ENCODE assay signal across 28 cellular contexts in the genomic region with DNA sequence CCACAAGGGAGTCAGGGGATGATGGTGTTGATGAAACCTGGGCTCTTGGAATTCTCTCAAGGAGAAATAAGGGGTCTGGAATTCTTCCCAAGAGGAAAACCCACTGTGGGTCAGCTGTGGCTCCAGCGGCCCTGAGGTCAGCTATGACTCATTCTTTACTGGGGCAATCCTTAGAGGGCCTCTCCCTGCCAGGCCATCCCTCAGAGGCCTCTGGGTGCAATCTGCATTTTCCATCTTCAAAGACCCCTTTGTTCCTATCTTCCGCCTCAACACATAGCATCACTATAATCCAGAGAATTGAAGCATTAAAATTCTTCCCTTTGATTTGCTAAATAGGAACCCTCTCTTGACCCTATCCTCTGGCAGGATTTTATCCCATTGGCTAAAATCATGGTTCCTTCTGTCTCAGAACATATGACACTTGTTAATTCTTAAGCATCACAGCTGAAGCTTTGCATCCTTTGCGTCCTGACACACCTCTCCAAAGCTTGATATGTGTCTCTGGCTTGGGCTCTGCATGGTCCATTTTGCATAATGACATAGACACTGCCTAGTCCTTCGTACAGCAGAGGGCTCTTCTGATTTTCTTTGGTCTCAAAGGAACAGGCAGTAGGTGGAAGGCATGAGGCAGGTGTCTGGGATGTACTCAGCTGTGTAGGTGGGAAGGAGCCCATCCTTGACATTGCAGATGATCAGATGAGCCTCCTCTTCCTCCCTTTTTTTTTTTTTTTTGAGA. TPM values are rescaled to one million over a fixed set of nuclear protein-coding genes. Genes with fewer than 3 reads are reported as not detected.
DNase-seq lines count a peak whose midpoint lies in the region; ATAC-seq and TF ChIP-seq lines count a peak whose summit lies in the region.
"Had no signal": no experiment of that assay in that cellular context is flagged by ENCODE, and none has a peak within 500 bp of the region (broad histone marks: within the 10 kb centered on the region; RNA-seq: fewer than 3 reads in every experiment).

No MANE protein-coding gene starts in this region.

- H3K4me3 Mint-ChIP-seq in GM23338: no peak overlapping the region
- H3K4me3 Mint-ChIP-seq: activated naive CD4-positive, alpha-beta T cell treated with anti-CD3 and anti-CD28 coated beads, Interleukin-2, amount 50 U/mL, for 24 hours; activated T-cell treated with anti-CD3 and anti-CD28 coated beads, Interleukin-2, amount 50 U/mL, for 72 hours; CD8-positive, alpha-beta memory T cell; stimulated activated naive CD8-positive, alpha-beta T cell treated with anti-CD3 and anti-CD28 coated beads, Interleukin-15, amount 100 ng/mL, for 72 hours had no signal

- no peak overlapping the region for H3K4me2 ChIP-seq in GM23338

- H4K20me1 ChIP-seq in GM23338 (replicated peaks; ENCODE audit: insufficient read depth): no peaks in the 10 kb centered on the region

- H3F3A ChIP-seq in GM23338 (replicated peaks; ENCODE audit: low read depth): no peaks in the 10 kb centered on the region

- H3K9me3 Mint-ChIP-seq in GM23338: no peaks in the 10 kb centered on the region
- H3K9me3 Mint-ChIP-seq: activated naive CD4-positive, alpha-beta T cell treated with anti-CD3 and anti-CD28 coated beads, Interleukin-2, amount 50 U/mL, for 24 hours; activated T-cell treated with anti-CD3 and anti-CD28 coated beads, Interleukin-2, amount 50 U/mL, for 72 hours; CD8-positive, alpha-beta memory T cell; stimulated activated naive CD8-positive, alpha-beta T cell treated with anti-CD3 and anti-CD28 coated beads, Interleukin-15, amount 100 ng/mL, for 72 hours had no signal

- H3K27ac ChIP-seq in GM23338 (ENCODE audit: low read depth): no peak overlapping the region
- H3K27ac ChIP-seq in SJCRH30: no peak overlapping the region
- H3K27ac ChIP-seq in left ventricle myocardium inferior (replicated peaks): no peak overlapping the region
- H3K27ac ChIP-seq: ascending aorta, psoas muscle, spleen, tibial nerve had no signal

- no peaks in the 10 kb centered on the region for H3K27me3 Mint-ChIP-seq in GM23338 (ENCODE audit: insufficient read depth, low read depth, poor library complexity)
- H3K27me3 Mint-ChIP-seq: stimulated activated naive CD8-positive, alpha-beta T cell treated with anti-CD3 and anti-CD28 coated beads, Interleukin-15, amount 100 ng/mL, for 72 hours had no signal

- no peaks in the 10 kb centered on the region for H3K9me2 ChIP-seq in GM23338 (ENCODE audit: insufficient read depth)

- no peak overlapping the region for H3K4me3 ChIP-seq in GM23338
- H3K4me3 ChIP-seq in SJCRH30: no peak overlapping the region
- H3K4me3 ChIP-seq in retinal pigment epithelial cell (ENCODE audit: low read length): no peak overlapping the region
- no peak overlapping the region for H3K4me3 ChIP-seq in left ventricle myocardium inferior
- H3K4me3 ChIP-seq: ascending aorta, psoas muscle, spleen, tibial nerve had no signal

- no peak overlapping the region for H2AFZ ChIP-seq in GM23338

- no peaks in the 10 kb centered on the region for H3K27me3 ChIP-seq in GM23338 (ENCODE audit: insufficient read depth)
- H3K27me3 ChIP-seq in SJCRH30: no peaks in the 10 kb centered on the region
- H3K27me3 ChIP-seq in left ventricle myocardium inferior (ENCODE audit: low read depth): peaks cover 88% of the 10 kb centered on the region
- H3K27me3 ChIP-seq: ascending aorta, tibial nerve had no signal

- no peak overlapping the region for H3K27ac Mint-ChIP-seq in GM23338
- H3K27ac Mint-ChIP-seq: activated naive CD4-positive, alpha-beta T cell treated with anti-CD3 and anti-CD28 coated beads, Interleukin-2, amount 50 U/mL, for 24 hours; activated T-cell treated with anti-CD3 and anti-CD28 coated beads, Interleukin-2, amount 50 U/mL, for 72 hours; CD8-positive, alpha-beta memory T cell; stimulated activated naive CD8-positive, alpha-beta T cell treated with anti-CD3 and anti-CD28 coated beads, Interleukin-15, amount 100 ng/mL, for 72 hours had no signal

- no peaks in the 10 kb centered on the region for H3K79me2 ChIP-seq in GM23338 (replicated peaks; ENCODE audit: insufficient read depth)

- H3K36me3 Mint-ChIP-seq in GM23338 (ENCODE audit: low read depth): no peaks in the 10 kb centered on the region
- H3K36me3 Mint-ChIP-seq: activated naive CD4-positive, alpha-beta T cell treated with anti-CD3 and anti-CD28 coated beads, Interleukin-2, amount 50 U/mL, for 24 hours; CD8-positive, alpha-beta memory T cell had no signal

- H3K9me3 ChIP-seq in SJCRH30 (replicated peaks) (no peaks in the 10 kb centered on the region), left ventricle myocardium inferior (replicated peaks) (no peaks in the 10 kb centered on the region)
- H3K9me3 ChIP-seq: ascending aorta, psoas muscle, spleen, tibial nerve had no signal

- peaks cover 7% of the 10 kb centered on the region; the same call in 2 of the 3 replicates for H3K4me1 Mint-ChIP-seq in GM23338
- H3K4me1 Mint-ChIP-seq: activated naive CD4-positive, alpha-beta T cell treated with anti-CD3 and anti-CD28 coated beads, Interleukin-2, amount 50 U/mL, for 24 hours; CD8-positive, alpha-beta memory T cell; stimulated activated naive CD8-positive, alpha-beta T cell treated with anti-CD3 and anti-CD28 coated beads, Interleukin-15, amount 100 ng/mL, for 72 hours had no signal

- H3K4me1 ChIP-seq in GM23338 (ENCODE audit: insufficient read depth) (peaks cover 5% of the 10 kb centered on the region; the same call in 1 of the 2 replicates), SJCRH30 (no peaks in the 10 kb centered on the region), left ventricle myocardium inferior (no peaks in the 10 kb centered on the region)
- H3K4me1 ChIP-seq: ascending aorta, psoas muscle, tibial nerve had no signal

- H3K36me3 ChIP-seq in GM23338 (ENCODE audit: insufficient read depth) (no peaks in the 10 kb centered on the region), SJCRH30 (no peaks in the 10 kb centered on the region), left ventricle myocardium inferior (no peaks in the 10 kb centered on the region)
- H3K36me3 ChIP-seq: ascending aorta, spleen, tibial nerve had no signal

- TF ChIP-seq CTCF in GM23338 (conservative IDR thresholded peaks at IDR 0.05; ENCODE audit: low read depth in 2 of 2): no peak
- no peak for TF ChIP-seq CTCF in retinal pigment epithelial cell (conservative IDR thresholded peaks at IDR 0.05; ENCODE audit: low read depth, low read length)
- no peak for TF ChIP-seq CTCF in left ventricle myocardium inferior (IDR thresholded peaks at IDR 0.05; ENCODE audit: borderline replicate concordance)

- ATAC-seq in GM23338: peak; percentile 46; the same call in 2 of the 3 replicates
- ATAC-seq in GM18505 (IDR thresholded peaks at IDR 0.05; ENCODE audit: unreplicated experiment): no peak
- no peak for ATAC-seq in HG03565 (IDR thresholded peaks at IDR 0.05; ENCODE audit: unreplicated experiment)
- ATAC-seq: activated T-cell treated with anti-CD3 and anti-CD28 coated beads, Interleukin-2, amount 50 U/mL, for 72 hours; esophagus mucosa; left ventricle myocardium superior; psoas muscle; stimulated activated naive CD8-positive, alpha-beta T cell treated with anti-CD3 and anti-CD28 coated beads, Interleukin-15, amount 100 ng/mL, for 72 hours had no signal

- DNase-seq in GM23338 (ENCODE audit: low spot score) (no peak), SJCRH30 (peak; percentile 19 to 39), foreskin melanocyte (peak; percentile 91), retinal pigment epithelial cell (ENCODE audit: low read depth) (peak; percentile 18), left ventricle myocardium inferior (no peak)
- DNase-seq: activated T-cell treated with anti-CD3 and anti-CD28 coated beads, Interleukin-2, amount 50 U/mL, for 72 hours; AML-193; CD8-positive, alpha-beta memory T cell; effector CD8-positive, alpha-beta T cell; left ventricle myocardium superior; NCI-H1092 treated with DMSO at 0.1 percent for 48 hours; NCI-H2029; NCI-H446 treated with DMSO at 0.1 percent for 48 hours; psoas muscle; spleen; stimulated activated CD4-positive, alpha-beta T cell treated with anti-CD3 and anti-CD28 coated beads, Interleukin-4, amount 100 ng/mL, for 24 hours; stimulated activated naive CD8-positive, alpha-beta T cell treated with anti-CD3 and anti-CD28 coated beads, Interleukin-15, amount 100 ng/mL, for 72 hours had no signal

- no peak for TF ChIP-seq POLR2A in GM18505 (IDR thresholded peaks at IDR 0.05; ENCODE audit: borderline replicate concordance, extremely low read depth, insufficient read depth, insufficient read length)

- intact Hi-C loops in left ventricle myocardium inferior (cut with micrococcal nuclease): no loop called here

TF ChIP-seq in GM23338, 12 proteins besides CTCF, POLR2A, EP300 and RAD21 (continues in another document):
- TF ChIP-seq CREB1 (CRISPR knock-in tag; IDR thresholded peaks at IDR 0.05; ENCODE audit: low read depth) (no peak), EZH2 (IDR thresholded peaks at IDR 0.05; ENCODE audit: low read depth, unreplicated experiment) (no peak), JUNB (IDR thresholded peaks at IDR 0.05; ENCODE audit: unreplicated experiment) (no peak), STAT1 (IDR thresholded peaks at IDR 0.05; ENCODE audit: unreplicated experiment) (no peak), NANOG (IDR thresholded peaks at IDR 0.05; ENCODE audit: borderline replicate concordance) (no peak)

RNA-seq across cellular contexts. Expression of a gene that starts 4.4 kb away (rescaled TPM):
- total RNA-seq in GM23338 (2014; rRNA removed; shearing (Covaris generic)): not detected in 2 replicates
- not detected in 2 replicates for polyA plus RNA-seq in GM23338 (2016; fragmentation: Nextera tagmentation; extraction: Ambion mirVana)
- total RNA-seq in SJCRH30 (2014; rRNA removed; shearing (Covaris generic)): not detected in 2 replicates
- total RNA-seq in left ventricle myocardium inferior: not detected
- total RNA-seq: activated CD8-positive, alpha-beta memory T cell treated with anti-CD3 and anti-CD28 coated beads for 36 hours; activated T-cell treated with anti-CD3 and anti-CD28 coated beads, Interleukin-2, amount 50 U/mL, for 72 hours; ascending aorta; CD8-positive, alpha-beta memory T cell; cerebellum; esophagus mucosa; glomerular endothelial cell; left ventricle myocardium superior; mononuclear cell; psoas muscle; spleen; tibial nerve had no signal
- polyA plus RNA-seq: CD8-positive, alpha-beta memory T cell; neural cell; psoas muscle; spleen had no signal

RNA-seq across cellular contexts. Expression of a gene that starts 12.0 kb away (rescaled TPM):
- total RNA-seq in GM23338 (2014; rRNA removed; shearing (Covaris generic)): not detected in 2 replicates
- not detected in 2 replicates for polyA plus RNA-seq in GM23338 (2016; fragmentation: Nextera tagmentation; extraction: Ambion mirVana)
- not detected in 2 replicates for total RNA-seq in SJCRH30 (2014; rRNA removed; shearing (Covaris generic))
- not detected for total RNA-seq in left ventricle myocardium inferior
- total RNA-seq: activated CD8-positive, alpha-beta memory T cell treated with anti-CD3 and anti-CD28 coated beads for 36 hours; activated T-cell treated with anti-CD3 and anti-CD28 coated beads, Interleukin-2, amount 50 U/mL, for 72 hours; ascending aorta; CD8-positive, alpha-beta memory T cell; cerebellum; esophagus mucosa; glomerular endothelial cell; left ventricle myocardium superior; mononuclear cell; psoas muscle; tibial nerve had no signal
- polyA plus RNA-seq: CD8-positive, alpha-beta memory T cell; neural cell; spleen had no signal

RNA-seq across cellular contexts. Expression of a gene that starts 31.4 kb away (rescaled TPM):
- total RNA-seq in GM23338 (2014; rRNA removed; shearing (Covaris generic)): not detected in 2 replicates
- polyA plus RNA-seq in GM23338 (2016; fragmentation: Nextera tagmentation; extraction: Ambion mirVana): not detected in 2 replicates
- total RNA-seq in SJCRH30 (2014; rRNA removed; shearing (Covaris generic)): 0.08 TPM in 1 of 2 replicates, not detected in the other
- not detected for total RNA-seq in left ventricle myocardium inferior
- total RNA-seq: activated CD8-positive, alpha-beta memory T cell treated with anti-CD3 and anti-CD28 coated beads for 36 hours; activated T-cell treated with anti-CD3 and anti-CD28 coated beads, Interleukin-2, amount 50 U/mL, for 72 hours; ascending aorta; CD8-positive, alpha-beta memory T cell; cerebellum; glomerular endothelial cell; left ventricle myocardium superior; mononuclear cell; spleen; tibial nerve had no signal
- polyA plus RNA-seq: CD8-positive, alpha-beta memory T cell; neural cell; spleen had no signal

RNA-seq across cellular contexts. Expression of a gene that starts 38.4 kb away (rescaled TPM):
- total RNA-seq in GM23338 (2014; rRNA removed; shearing (Covaris generic)): not detected in 2 replicates
- not detected in 2 replicates for polyA plus RNA-seq in GM23338 (2016; fragmentation: Nextera tagmentation; extraction: Ambion mirVana)
- total RNA-seq in SJCRH30 (2014; rRNA removed; shearing (Covaris generic)): not detected in 2 replicates
- total RNA-seq in left ventricle myocardium inferior: 0.22 TPM
- total RNA-seq: activated CD8-positive, alpha-beta memory T cell treated with anti-CD3 and anti-CD28 coated beads for 36 hours; activated T-cell treated with anti-CD3 and anti-CD28 coated beads, Interleukin-2, amount 50 U/mL, for 72 hours; ascending aorta; CD8-positive, alpha-beta memory T cell; cerebellum; glomerular endothelial cell; left ventricle myocardium superior; mononuclear cell; spleen had no signal
- polyA plus RNA-seq: CD8-positive, alpha-beta memory T cell; neural cell; spleen had no signal

RNA-seq across cellular contexts. Expression of a gene that starts 46.7 kb away (rescaled TPM):
- not detected in 2 replicates for total RNA-seq in GM23338 (2014; rRNA removed; shearing (Covaris generic))
- polyA plus RNA-seq in GM23338 (2016; fragmentation: Nextera tagmentation; extraction: Ambion mirVana): not detected in 2 replicates
- 0.08 TPM in 1 of 2 replicates, not detected in the other for total RNA-seq in SJCRH30 (2014; rRNA removed; shearing (Covaris generic))
- total RNA-seq in left ventricle myocardium inferior: not detected
- total RNA-seq: activated CD8-positive, alpha-beta memory T cell treated with anti-CD3 and anti-CD28 coated beads for 36 hours; activated T-cell treated with anti-CD3 and anti-CD28 coated beads, Interleukin-2, amount 50 U/mL, for 72 hours; ascending aorta; CD8-positive, alpha-beta memory T cell; cerebellum; left ventricle myocardium superior; psoas muscle; spleen; tibial nerve had no signal
- polyA plus RNA-seq: CD8-positive, alpha-beta memory T cell; neural cell; psoas muscle; spleen had no signal

Comparison
In these comparisons a context has a peak if more than half of its experiments do, and no peak if none do; other contexts are left out.
1. DNase-seq: peak in SJCRH30 (2 of 2), foreskin melanocyte (single experiment) and retinal pigment epithelial cell (single experiment); none in GM23338 (single experiment) and left ventricle myocardium inferior (single experiment).